26 cellular contexts compared by ENCODE assay signal in genomic region chr1:58352476-58353092, GRCh38.
"Had no signal": no experiment of that assay in that cellular context is flagged by ENCODE, and none has a peak within 500 bp of the region (broad histone marks: within the 10 kb centered on the region; RNA-seq: fewer than 3 reads in every experiment).

No MANE protein-coding gene starts in this region.

- DNase-seq: colonic mucosa; dermis blood vessel endothelial cell; heart left ventricle; hippocampal formation; left colon; left ventricle myocardium superior; mesenchymal stem cell; midbrain; occipital lobe; psoas muscle; retina; spleen; stimulated activated CD4-positive, alpha-beta T cell treated with anti-CD3 and anti-CD28 coated beads, Interleukin-15, amount 100 ng/mL, for 24 hours; stimulated activated CD4-positive, alpha-beta T cell treated with anti-CD3 and anti-CD28 coated beads, Interleukin-1b, Interleukin-23, amount 100 ng/mL, for 48 hours; stimulated activated CD4-positive, alpha-beta T cell treated with anti-CD3 and anti-CD28 coated beads, Interleukin-4, amount 100 ng/mL, for 24 hours; stimulated activated naive CD8-positive, alpha-beta T cell treated with anti-CD3 and anti-CD28 coated beads, Interleukin-15, amount 100 ng/mL, for 72 hours; testis; upper lobe of right lung had no signal

- H3K36me3 ChIP-seq: colonic mucosa, heart left ventricle, spleen, tibial nerve, upper lobe of right lung had no signal

- H3K4me1 ChIP-seq: colonic mucosa, parathyroid adenoma, spleen, testis, tibial nerve, upper lobe of right lung had no signal

- H3K4me3 ChIP-seq: colonic mucosa, heart left ventricle, lung, psoas muscle, spleen, testis, tibial nerve, upper lobe of right lung had no signal

- H3K9ac ChIP-seq: parathyroid adenoma had no signal

- H3K79me2 ChIP-seq: parathyroid adenoma had no signal

- ATAC-seq: heart left ventricle; left colon; left ventricle myocardium superior; natural killer cell treated with Interleukin-12 subunit alpha and Interleukin-12 subunit beta and Interleukin-15 and Interleukin-18, amount 100 ng/mL, for 72 hours; psoas muscle; sciatic nerve; stimulated activated memory B cell treated with anti-CD40 and anti-IgM and Interleukin-4, amounts not matched to agents 10 μg/mL and 1 μg/mL and 100 μg/mL, for 72 hours; stimulated activated naive CD8-positive, alpha-beta T cell treated with anti-CD3 and anti-CD28 coated beads, Interleukin-15, amount 100 ng/mL, for 72 hours; upper lobe of right lung had no signal

- H3K27ac ChIP-seq: colonic mucosa, heart left ventricle, parathyroid adenoma, psoas muscle, spleen, testis, tibial nerve, upper lobe of right lung had no signal

- H3K9me3 ChIP-seq: colonic mucosa, psoas muscle, testis, tibial nerve, upper lobe of right lung had no signal

- FAIRE-seq: endothelial cell of umbilical vein, frontal cortex had no signal

- H3K27me3 ChIP-seq: colonic mucosa, heart left ventricle, spleen, testis, tibial nerve, upper lobe of right lung had no signal

- H2AFZ ChIP-seq: parathyroid adenoma had no signal
